9 cellular contexts compared by ENCODE assay signal in genomic region chr10:95445223-95445836, GRCh38.
A peak's percentile ranks its signal among the peaks of the same experiment; 100 is the strongest.
DNase-seq lines count a peak whose midpoint lies in the region; ATAC-seq, FAIRE-seq and TF ChIP-seq lines count a peak whose summit lies in the region.
"Had no signal": no experiment of that assay in that cellular context is flagged by ENCODE, and none has a peak within 500 bp of the region (broad histone marks: within the 10 kb centered on the region; RNA-seq: fewer than 3 reads in every experiment).

No MANE protein-coding gene starts in this region.

- peak; percentile 78 for DNase-seq in LHCN-M2 (ENCODE audit: low read depth)
- DNase-seq in endothelial cell of umbilical vein (ENCODE audit: low read depth, low spot score) = peak; percentile 84
- peak; percentile 64 for DNase-seq in lower lobe of right lung
- DNase-seq in upper lobe of right lung = no peak
- DNase-seq in middle frontal gyrus (ENCODE audit: extremely low spot score, low spot score) = no peak
- no peak for DNase-seq in NCI-H1417 treated with DMSO at 0.1 percent for 48 hours (lab: John Stamatoyannopoulos, UW)
- no peak for DNase-seq in type B pancreatic cell (ENCODE audit: extremely low spot score, unreplicated experiment)

- ATAC-seq in lower lobe of right lung (peak; percentile 89 to 91), upper lobe of right lung (peak; percentile 83), HG03432 (IDR thresholded peaks at IDR 0.05; ENCODE audit: unreplicated experiment) (no peak)

- H3K4me1 Mint-ChIP-seq in type B pancreatic cell (ENCODE audit: unreplicated experiment) = peaks cover 13% of the 10 kb centered on the region

- H3K4me1 ChIP-seq in endothelial cell of umbilical vein (ENCODE audit: control insufficient read depth, extremely low read depth, insufficient read depth, low read length) (peaks cover 24% of the 10 kb centered on the region), lower lobe of right lung (peaks cover 40% of the 10 kb centered on the region), upper lobe of right lung (peaks cover 37% of the 10 kb centered on the region)

- dilution Hi-C loops in endothelial cell of umbilical vein (cut with MboI; ENCODE audit: extremely low pct_ligation_motif_present, low sequenced_read_pairs) = no loop called here

- H3K4me3 ChIP-seq in endothelial cell of umbilical vein (replicated peaks in 1 of 3; ENCODE audit: insufficient read depth in 1 of 3, low read depth in 1 of 3, low read length in 3 of 3) (no peak overlapping the region), lower lobe of right lung (no peak overlapping the region), upper lobe of right lung (no peak overlapping the region)

- H3K36me3 ChIP-seq in endothelial cell of umbilical vein (ENCODE audit: control insufficient read depth in 2 of 2, extremely low read depth in 1 of 2, insufficient read depth in 2 of 2, low read length in 2 of 2) (no peaks in the 10 kb centered on the region), lower lobe of right lung (no peaks in the 10 kb centered on the region), upper lobe of right lung (no peaks in the 10 kb centered on the region)

- no peak overlapping the region for H3K4me3 Mint-ChIP-seq in type B pancreatic cell
- H3K4me3 Mint-ChIP-seq: activated CD4-positive, alpha-beta T cell treated with anti-CD3 and anti-CD28 coated beads, Interleukin-2, amount 10 ng/mL, durations not matched to agents 7 days and 5 days had no signal

- H3K27ac ChIP-seq in endothelial cell of umbilical vein (ENCODE audit: insufficient read depth, low read depth, low read length) = peak overlapping the region; percentile 80
- peak overlapping the region; percentile 65 for H3K27ac ChIP-seq in lower lobe of right lung
- peak overlapping the region; percentile 70 for H3K27ac ChIP-seq in upper lobe of right lung

- POLR2A ChIA-PET in endothelial cell of umbilical vein (lab: Charles Lee) = no interaction called here

- no peaks in the 10 kb centered on the region for H3K9me1 ChIP-seq in endothelial cell of umbilical vein (replicated peaks; ENCODE audit: control insufficient read depth, extremely low read depth, insufficient read depth, low read length)

- H3K27ac Mint-ChIP-seq in type B pancreatic cell = no peak overlapping the region
- H3K27ac Mint-ChIP-seq: activated CD4-positive, alpha-beta T cell treated with anti-CD3 and anti-CD28 coated beads, Interleukin-2, amount 10 ng/mL, durations not matched to agents 7 days and 5 days had no signal

- H2AFZ ChIP-seq in endothelial cell of umbilical vein (ENCODE audit: low read depth, low read length) = peak overlapping the region; percentile 49

- no peaks in the 10 kb centered on the region for H3K79me2 ChIP-seq in endothelial cell of umbilical vein (ENCODE audit: control insufficient read depth, insufficient read depth, low read length)

- peak; percentile 89 for FAIRE-seq in endothelial cell of umbilical vein (lab: Jason Lieb, UNC)

- no TSS peak for BruUV-seq in endothelial cell of umbilical vein (replicated peaks; lab: Mats Ljungman, UMichigan)

- TF ChIP-seq CTCF in endothelial cell of umbilical vein (IDR thresholded peaks at IDR 0.05; ENCODE audit: extremely low read depth in 1 of 2, insufficient read depth in 1 of 2, low read depth in 1 of 2, low read length in 2 of 2) (no peak), lower lobe of right lung (IDR thresholded peaks at IDR 0.05) (no peak), upper lobe of right lung (IDR thresholded peaks at IDR 0.05) (no peak), type B pancreatic cell (conservative IDR thresholded peaks at IDR 0.05) (no peak)

- intact Hi-C loops in endothelial cell of umbilical vein (cut with micrococcal nuclease) (loop anchor here (1.0 to 5.0 kb wide), 3 partner anchors 15 to 372 kb away; no protein-coding TSS in a partner anchor), lower lobe of right lung (cut with DNase I) (no loop called here), upper lobe of right lung (cut with DNase I) (no loop called here)

- H3K4me2 ChIP-seq in endothelial cell of umbilical vein (ENCODE audit: insufficient read depth, low read length) = peak overlapping the region; percentile 53

- no peaks in the 10 kb centered on the region for H4K20me1 ChIP-seq in endothelial cell of umbilical vein (replicated peaks; ENCODE audit: control insufficient read depth, extremely low read depth, insufficient read depth, low read length)

- H3K9ac ChIP-seq in endothelial cell of umbilical vein (replicated peaks; ENCODE audit: extremely low read depth, insufficient read depth, low read length) = peak overlapping the region; percentile 27

- peaks cover 4% of the 10 kb centered on the region for H3K9me3 Mint-ChIP-seq in type B pancreatic cell
- H3K9me3 Mint-ChIP-seq: activated CD4-positive, alpha-beta T cell treated with anti-CD3 and anti-CD28 coated beads, Interleukin-2, amount 10 ng/mL, durations not matched to agents 7 days and 5 days had no signal

- H3K9me3 ChIP-seq in endothelial cell of umbilical vein (replicated peaks; ENCODE audit: control insufficient read depth, insufficient read depth, low read length) = no peaks in the 10 kb centered on the region
- no peaks in the 10 kb centered on the region for H3K9me3 ChIP-seq in lower lobe of right lung
- no peaks in the 10 kb centered on the region for H3K9me3 ChIP-seq in upper lobe of right lung

- TF ChIP-seq POLR2A in endothelial cell of umbilical vein (IDR thresholded peaks at IDR 0.05; ENCODE audit: low read depth, low read length) = no peak

- CTCF ChIA-PET in endothelial cell of umbilical vein (lab: Charles Lee) = interaction anchor here (0.6 to 6.1 kb wide), 30 partner anchors 11 to 312 kb away, joined by 3 to 91 read pairs (median 3); partner anchors contain the start of gene TCTN3

- no peaks in the 10 kb centered on the region for H3K27me3 Mint-ChIP-seq in type B pancreatic cell

- no peaks in the 10 kb centered on the region for H3K36me3 Mint-ChIP-seq in type B pancreatic cell

- H3K27me3 ChIP-seq in endothelial cell of umbilical vein (ENCODE audit: control insufficient read depth in 2 of 2, insufficient read depth in 2 of 2, low read length in 2 of 2) (no peaks in the 10 kb centered on the region), lower lobe of right lung (ENCODE audit: low read depth) (no peaks in the 10 kb centered on the region), upper lobe of right lung (no peaks in the 10 kb centered on the region)

TF ChIP-seq in endothelial cell of umbilical vein, 7 proteins besides CTCF, POLR2A, EP300 and RAD21:
- TF ChIP-seq JUN (IDR thresholded peaks at IDR 0.05; ENCODE audit: borderline replicate concordance, insufficient read depth, insufficient read length, low read depth) (peak; percentile 32), POLR2AphosphoS5 (IDR thresholded peaks at IDR 0.05; ENCODE audit: insufficient read depth, low read depth, low read length) (peak; percentile 38), MYC (IDR thresholded peaks at IDR 0.05; ENCODE audit: low read depth, low read length) (no peak), FOS (IDR thresholded peaks at IDR 0.05; ENCODE audit: borderline replicate concordance, insufficient read depth, low read length) (peak; percentile 42)
TF ChIP-seq in endothelial cell of umbilical vein: peak in this region for 3.

Comparison
In these comparisons a context has a peak if more than half of its experiments do, and no peak if none do; other contexts are left out.
1. DNase-seq: peak in LHCN-M2 (single experiment), endothelial cell of umbilical vein (single experiment) and lower lobe of right lung (single experiment); none in upper lobe of right lung (single experiment), middle frontal gyrus (single experiment), NCI-H1417 treated with DMSO at 0.1 percent for 48 hours (single experiment) and type B pancreatic cell (single experiment).
2. Peak in every context shown above with its lines, with median percentiles within 50 percentile points of each other: H3K27ac ChIP-seq.